14 cellular contexts compared by ENCODE assay signal in the genomic region with DNA sequence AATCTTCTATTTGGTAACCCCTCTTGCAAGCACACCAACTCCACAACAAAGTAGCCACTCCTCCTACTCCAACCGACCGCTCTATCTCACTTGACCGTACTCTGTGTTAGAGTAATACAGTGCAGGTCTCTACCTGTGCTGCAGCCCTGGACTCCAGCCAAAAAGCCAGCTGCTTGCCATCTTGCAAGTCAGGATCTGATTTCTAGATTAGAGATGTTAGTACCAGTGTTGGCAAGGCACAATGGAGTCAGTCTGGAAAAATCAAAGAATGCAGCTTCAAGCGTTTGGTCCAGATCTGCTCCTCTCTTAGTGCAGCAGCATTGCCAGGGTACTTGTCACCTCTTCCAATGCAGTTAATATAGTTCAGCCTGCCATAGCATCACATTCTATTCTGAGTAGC.
DNase-seq lines count a peak whose midpoint lies in the region; ATAC-seq and TF ChIP-seq lines count a peak whose summit lies in the region.
"Had no signal": no experiment of that assay in that cellular context is flagged by ENCODE, and none has a peak within 500 bp of the region (broad histone marks: within the 10 kb centered on the region; RNA-seq: fewer than 3 reads in every experiment).

No MANE protein-coding gene starts in this region.

- no peaks in the 10 kb centered on the region for H3K9me3 ChIP-seq in hepatocyte (ENCODE audit: low read depth)
- H3K9me3 ChIP-seq in T-helper 17 cell (ENCODE audit: control insufficient read depth, low read length, poor library complexity, severe bottlenecking): no peaks in the 10 kb centered on the region
- H3K9me3 ChIP-seq: testis had no signal

- H3K36me3 Mint-ChIP-seq in T-helper 17 cell (ENCODE audit: low read depth) (peaks cover 10% of the 10 kb centered on the region), chondrocyte (ENCODE audit: low read depth) (no peaks in the 10 kb centered on the region)
- H3K36me3 Mint-ChIP-seq in activated CD8-positive, alpha-beta memory T cell treated with anti-CD3 and anti-CD28 coated beads, Interleukin-2, amount 10 ng/mL, durations not matched to agents 7 days and 5 days: no peaks in the 10 kb centered on the region

- no peak overlapping the region for H2AFZ ChIP-seq in hepatocyte

- no peak overlapping the region for H3K4me2 ChIP-seq in hepatocyte

- no peaks in the 10 kb centered on the region for H3K9me2 ChIP-seq in hepatocyte (replicated peaks; ENCODE audit: insufficient read depth)

- H3K4me1 Mint-ChIP-seq in T-helper 17 cell: no peaks in the 10 kb centered on the region
- H3K4me1 Mint-ChIP-seq in activated CD8-positive, alpha-beta memory T cell treated with anti-CD3 and anti-CD28 coated beads, Interleukin-2, amount 10 ng/mL, durations not matched to agents 7 days and 5 days: peaks cover 2% of the 10 kb centered on the region
- H3K4me1 Mint-ChIP-seq in chondrocyte (ENCODE audit: low read depth): peaks cover 25% of the 10 kb centered on the region
- H3K4me1 Mint-ChIP-seq: activated T-helper 17 cell treated with anti-CD3 and anti-CD28 coated beads, Interleukin-2, amount 50 U/mL, for 72 hours had no signal

- H3K36me3 ChIP-seq in hepatocyte (replicated peaks; ENCODE audit: insufficient read depth, low read depth): no peaks in the 10 kb centered on the region

- no peaks in the 10 kb centered on the region for H3K27me3 ChIP-seq in hepatocyte
- H3K27me3 ChIP-seq: testis had no signal

- DNase-seq in DMS 273 treated with DMSO at 0.1 percent for 48 hours (lab: John Stamatoyannopoulos, UW) (peak; percentile 63), NCI-H1105 treated with DMSO at 0.1 percent for 48 hours (lab: John Stamatoyannopoulos, UW) (peak; percentile 86), NCI-H82 treated with DMSO at 0.1 percent for 48 hours (lab: John Stamatoyannopoulos, UW; ENCODE audit: unreplicated experiment) (peak; percentile 23), hepatocyte (ENCODE audit: low spot score) (no peak), T-helper 17 cell (no peak), chondrocyte (ENCODE audit: low spot score) (no peak)
- DNase-seq in activated CD8-positive, alpha-beta memory T cell treated with anti-CD3 and anti-CD28 coated beads, Interleukin-2, amount 10 ng/mL, durations not matched to agents 7 days and 5 days: no peak
- DNase-seq: activated CD8-positive, alpha-beta memory T cell treated with anti-CD3 and anti-CD28 coated beads for 24 hours; AML-193; HCEC 1CT; testis had no signal

- H3K27me3 Mint-ChIP-seq in T-helper 17 cell (peaks cover 35% of the 10 kb centered on the region), chondrocyte (ENCODE audit: low read depth) (no peaks in the 10 kb centered on the region)
- no peaks in the 10 kb centered on the region for H3K27me3 Mint-ChIP-seq in activated CD8-positive, alpha-beta memory T cell treated with anti-CD3 and anti-CD28 coated beads, Interleukin-2, amount 10 ng/mL, durations not matched to agents 7 days and 5 days

- peak overlapping the region; percentile 87 for H3K27ac ChIP-seq in hepatocyte
- H3K27ac ChIP-seq: testis had no signal

- no peak for ATAC-seq in T-helper 17 cell
- ATAC-seq in HG03139 (IDR thresholded peaks at IDR 0.05; ENCODE audit: unreplicated experiment): no peak
- no peak for ATAC-seq in activated CD8-positive, alpha-beta memory T cell treated with anti-CD3 and anti-CD28 coated beads, Interleukin-2, amount 10 ng/mL, durations not matched to agents 7 days and 5 days
- ATAC-seq: activated T-helper 17 cell treated with anti-CD3 and anti-CD28 coated beads, Interleukin-2, amount 50 U/mL, for 72 hours had no signal

- 89% methylated on average over 4 of the region's 4 CpGs for WGBS in hepatocyte (ENCODE audit: low lambda C conversion rate, missing lambda C conversion rate)

- no peak overlapping the region for H3K4me3 Mint-ChIP-seq in T-helper 17 cell
- no peak overlapping the region for H3K4me3 Mint-ChIP-seq in activated CD8-positive, alpha-beta memory T cell treated with anti-CD3 and anti-CD28 coated beads, Interleukin-2, amount 10 ng/mL, durations not matched to agents 7 days and 5 days
- H3K4me3 Mint-ChIP-seq in chondrocyte (ENCODE audit: unreplicated experiment): no peak overlapping the region
- H3K4me3 Mint-ChIP-seq: activated T-helper 17 cell treated with anti-CD3 and anti-CD28 coated beads, Interleukin-2, amount 50 U/mL, for 72 hours had no signal

- no peak overlapping the region for H3K4me3 ChIP-seq in hepatocyte
- H3K4me3 ChIP-seq: skin epidermis, testis had no signal

- H3K27ac Mint-ChIP-seq in T-helper 17 cell: no peak overlapping the region
- H3K27ac Mint-ChIP-seq in activated CD8-positive, alpha-beta memory T cell treated with anti-CD3 and anti-CD28 coated beads, Interleukin-2, amount 10 ng/mL, durations not matched to agents 7 days and 5 days: no peak overlapping the region
- no peak overlapping the region for H3K27ac Mint-ChIP-seq in chondrocyte (ENCODE audit: unreplicated experiment)
- H3K27ac Mint-ChIP-seq: activated T-helper 17 cell treated with anti-CD3 and anti-CD28 coated beads, Interleukin-2, amount 50 U/mL, for 72 hours had no signal

- H4K20me1 ChIP-seq in hepatocyte (ENCODE audit: insufficient read depth, poor library complexity, severe bottlenecking): no peaks in the 10 kb centered on the region

- CTCF ChIA-PET in activated CD8-positive, alpha-beta memory T cell treated with anti-CD3 and anti-CD28 coated beads, Interleukin-2, amount 10 ng/mL, durations not matched to agents 7 days and 5 days (lab: Charles Lee): no interaction called here

- H3K79me2 ChIP-seq in hepatocyte: no peaks in the 10 kb centered on the region

- peaks cover 30% of the 10 kb centered on the region for H3K4me1 ChIP-seq in hepatocyte (ENCODE audit: insufficient read depth)
- H3K4me1 ChIP-seq: testis had no signal

- TF ChIP-seq CTCF in hepatocyte (IDR thresholded peaks at IDR 0.05; ENCODE audit: poor library complexity): no peak
- no peak for TF ChIP-seq CTCF in chondrocyte (IDR thresholded peaks at IDR 0.05)

- H3K9me3 Mint-ChIP-seq in activated CD8-positive, alpha-beta memory T cell treated with anti-CD3 and anti-CD28 coated beads, Interleukin-2, amount 10 ng/mL, durations not matched to agents 7 days and 5 days (ENCODE audit: low read depth): no peaks in the 10 kb centered on the region
- H3K9me3 Mint-ChIP-seq in chondrocyte (ENCODE audit: low read depth): no peaks in the 10 kb centered on the region
- H3K9me3 Mint-ChIP-seq: activated T-helper 17 cell treated with anti-CD3 and anti-CD28 coated beads, Interleukin-2, amount 50 U/mL, for 72 hours had no signal

Comparison
In these comparisons a context has a peak if more than half of its experiments do, and no peak if none do; other contexts are left out.
1. DNase-seq: peak in DMS 273 treated with DMSO at 0.1 percent for 48 hours (single experiment), NCI-H1105 treated with DMSO at 0.1 percent for 48 hours (single experiment) and NCI-H82 treated with DMSO at 0.1 percent for 48 hours (single experiment); none in hepatocyte (single experiment), T-helper 17 cell (0 of 3), activated CD8-positive, alpha-beta memory T cell treated with anti-CD3 and anti-CD28 coated beads, Interleukin-2, amount 10 ng/mL, durations not matched to agents 7 days and 5 days (single experiment) and chondrocyte (single experiment).